8 cellular contexts compared by ENCODE assay signal in genomic region chr19:19663292-19664120, GRCh38.
A peak's percentile ranks its signal among the peaks of the same experiment; 100 is the strongest.
DNase-seq lines count a peak whose midpoint lies in the region; ATAC-seq lines count a peak whose summit lies in the region.

ATP13A1 (minus strand) TSS chr19:19663676; CDS start chr19:19663666, 10 bp downstream.

- H4K20me1 ChIP-seq in BLaER1 treated with 17β-estradiol and CSF1 and Interleukin-3, amounts not matched to agents 10 nM and 100 nM: peaks cover 0 to 39% (median 27%) of the 10 kb centered on the region in 11 experiments; a peak in 14 of 22 replicates

- peak within 1 kb of the TSS; percentile 85 to 100 (median 98) for H3K4me3 ChIP-seq in BLaER1 treated with 17β-estradiol and CSF1 and Interleukin-3, amounts not matched to agents 10 nM and 100 nM

- DNase-seq in GM19240 (ENCODE audit: insufficient read length, low spot score): peak; percentile 61
- peak; percentile 99 for DNase-seq in NCI-H524 treated with DMSO at 0.1 percent for 48 hours (lab: John Stamatoyannopoulos, UW)
- peak; percentile 90 to 95 for DNase-seq in activated CD4-positive, alpha-beta T cell treated with anti-CD3 and anti-CD28 coated beads for 4 hours
- peak; percentile 84 to 88 for DNase-seq in stimulated activated CD4-positive, alpha-beta T cell treated with anti-CD3 and anti-CD28 coated beads, Interleukin-1b, Interleukin-23, amount 100 ng/mL, for 4 hours (ENCODE audit: low read depth in 2 of 2)

- peak within 1 kb of the TSS; percentile 87 to 100 (median 98) for H3K27ac ChIP-seq in BLaER1 treated with 17β-estradiol and CSF1 and Interleukin-3, amounts not matched to agents 10 nM and 100 nM
- H3K27ac ChIP-seq in cingulate gyrus (ENCODE audit: low read depth, low read length) (peak within 1 kb of the TSS; percentile 96), layer of hippocampus (ENCODE audit: low read depth, low read length) (peak within 1 kb of the TSS; percentile 96)

- H3K27me3 ChIP-seq in BLaER1 treated with 17β-estradiol and CSF1 and Interleukin-3, amounts not matched to agents 10 nM and 100 nM: no peaks in the 10 kb centered on the region
- H3K27me3 ChIP-seq in layer of hippocampus (ENCODE audit: control insufficient read depth, insufficient read depth, low read length): no peaks in the 10 kb centered on the region

- H3K9me3 ChIP-seq in BLaER1 treated with 17β-estradiol and CSF1 and Interleukin-3, amounts not matched to agents 10 nM and 100 nM (replicated peaks in 1 of 11): no peaks in the 10 kb centered on the region

- peak within 1 kb of the TSS; percentile 91 to 100 (median 98) for H3K9ac ChIP-seq in BLaER1 treated with 17β-estradiol and CSF1 and Interleukin-3, amounts not matched to agents 10 nM and 100 nM

- ATAC-seq in HG03460 (IDR thresholded peaks at IDR 0.05; ENCODE audit: unreplicated experiment): peak; percentile 59

- H3K4me1 ChIP-seq in BLaER1 treated with 17β-estradiol and CSF1 and Interleukin-3, amounts not matched to agents 10 nM and 100 nM: peaks cover 42 to 62% (median 49%) of the 10 kb centered on the region in 10 experiments

- peak within 1 kb of the TSS; percentile 88 to 99 (median 94) for H3K4me2 ChIP-seq in BLaER1 treated with 17β-estradiol and CSF1 and Interleukin-3, amounts not matched to agents 10 nM and 100 nM

- peaks cover 17 to 32% (median 24%) of the 10 kb centered on the region in 11 experiments for H3K36me3 ChIP-seq in BLaER1 treated with 17β-estradiol and CSF1 and Interleukin-3, amounts not matched to agents 10 nM and 100 nM

Comparison
In these comparisons a context has a peak if more than half of its experiments do, and no peak if none do; other contexts are left out.
1. Peak in every context shown above with its lines: DNase-seq, ATAC-seq, H3K4me3 ChIP-seq and H3K27ac ChIP-seq.